ENCODE assay signal across 8 cellular contexts in the genomic region with DNA sequence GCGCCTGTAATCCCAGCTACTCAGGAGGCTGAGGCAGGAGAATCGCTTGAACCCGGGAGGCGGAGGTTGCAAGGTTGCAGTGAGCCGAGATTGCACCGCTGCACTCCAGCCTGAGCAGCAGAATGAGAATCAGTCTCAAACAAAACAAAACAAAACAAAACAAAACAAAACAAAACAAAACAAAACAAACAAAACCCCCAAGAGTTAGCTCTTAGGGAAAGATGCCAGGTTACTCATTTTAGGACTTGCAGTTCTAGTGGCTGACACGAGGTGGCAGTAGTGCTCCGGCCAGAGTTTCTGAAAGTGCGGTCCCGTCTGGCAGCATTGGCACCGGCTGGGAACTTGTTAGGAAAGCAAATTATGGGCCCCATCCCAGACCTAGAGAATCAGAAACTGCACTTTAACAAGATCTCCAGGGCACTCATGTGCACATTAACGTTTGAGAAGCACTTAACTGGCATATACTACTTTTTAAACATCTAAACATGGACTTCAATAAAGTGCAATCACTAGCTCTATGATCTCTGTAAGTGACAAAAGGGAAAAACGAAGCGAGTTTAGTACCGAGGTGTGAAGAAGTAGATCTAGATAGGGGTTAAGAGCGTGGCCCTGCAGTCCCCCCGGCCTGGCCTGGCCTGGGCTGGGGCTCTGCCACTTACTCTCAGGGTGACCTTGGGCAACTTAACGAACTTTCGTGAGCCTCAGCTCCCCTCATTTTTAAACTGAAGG. TPM values are rescaled to one million over a fixed set of nuclear protein-coding genes. Genes with fewer than 3 reads are reported as not detected.
A peak's percentile ranks its signal among the peaks of the same experiment; 100 is the strongest.
DNase-seq lines count a peak whose midpoint lies in the region; ATAC-seq and TF ChIP-seq lines count a peak whose summit lies in the region.

No MANE protein-coding gene starts in this region.

- no peak overlapping the region for H3K4me3 ChIP-seq in lower lobe of right lung

- H3K27me3 ChIP-seq in lower lobe of right lung (ENCODE audit: low read depth): peaks cover 6% of the 10 kb centered on the region

- no peaks in the 10 kb centered on the region for H3K36me3 ChIP-seq in lower lobe of right lung

- no peak overlapping the region for H3K4me3 Mint-ChIP-seq in activated CD4-positive, alpha-beta T cell treated with anti-CD3 and anti-CD28 coated beads, Interleukin-2, amount 10 ng/mL, durations not matched to agents 7 days and 5 days

- TF ChIP-seq CTCF in lower lobe of right lung (IDR thresholded peaks at IDR 0.05): peak; percentile 97

- H3K27ac Mint-ChIP-seq in activated CD4-positive, alpha-beta T cell treated with anti-CD3 and anti-CD28 coated beads, Interleukin-2, amount 10 ng/mL, durations not matched to agents 7 days and 5 days: peak overlapping the region; percentile 1

- no peaks in the 10 kb centered on the region for H3K9me3 ChIP-seq in lower lobe of right lung

- no peaks in the 10 kb centered on the region for H3K27me3 Mint-ChIP-seq in activated CD4-positive, alpha-beta T cell treated with anti-CD3 and anti-CD28 coated beads, Interleukin-2, amount 10 ng/mL, durations not matched to agents 7 days and 5 days

- DNase-seq in activated CD4-positive, CD25-positive, alpha-beta regulatory T cell (lab: John Stamatoyannopoulos, UW): peak; percentile 36 to 75 (median 65)
- DNase-seq in NCI-H2196 treated with DMSO at 0.1 percent for 48 hours (lab: John Stamatoyannopoulos, UW; ENCODE audit: unreplicated experiment): peak; percentile 16
- DNase-seq in activated CD4-positive, alpha-beta T cell treated with anti-CD3 and anti-CD28 coated beads, Interleukin-2, amount 10 ng/mL, durations not matched to agents 7 days and 5 days: peak; percentile 79
- peak; percentile 62 for DNase-seq in dedifferentiated amniotic fluid mesenchymal stem cell (ENCODE audit: extremely low spot score)
- peak; percentile 85 for DNase-seq in lower lobe of right lung
- DNase-seq in stimulated activated CD4-positive, alpha-beta T cell treated with anti-CD3 and anti-CD28 coated beads, TNF-alpha, amount 100 ng/mL, for 48 hours (ENCODE audit: low read depth in 3 of 3): peak; percentile 45 to 67 (median 63)

- POLR2A ChIA-PET in activated CD4-positive, alpha-beta T cell treated with anti-CD3 and anti-CD28 coated beads, Interleukin-2, amount 10 ng/mL, durations not matched to agents 7 days and 5 days (lab: Charles Lee): interaction anchor here (0.7 to 0.9 kb wide), 3 partner anchors 14 to 76 kb away, joined by 4 to 6 read pairs (median 4); no protein-coding TSS in a partner anchor

- peak overlapping the region; percentile 56 for H3K27ac ChIP-seq in lower lobe of right lung

- intact Hi-C loops in lower lobe of right lung (cut with DNase I): loop anchor here (5.0 kb wide), 1 partner anchor 82 kb away; no protein-coding TSS in a partner anchor

- CTCF ChIA-PET in activated CD4-positive, alpha-beta T cell treated with anti-CD3 and anti-CD28 coated beads, Interleukin-2, amount 10 ng/mL, durations not matched to agents 7 days and 5 days (lab: Charles Lee): interaction anchor here (0.6 to 7.6 kb wide), 52 partner anchors 10 to 534 kb away, joined by 3 to 91 read pairs (median 5); a partner anchor contains a TSS

- peaks cover 15% of the 10 kb centered on the region for H3K4me1 ChIP-seq in lower lobe of right lung

- H3K4me1 Mint-ChIP-seq in activated CD4-positive, alpha-beta T cell treated with anti-CD3 and anti-CD28 coated beads, Interleukin-2, amount 10 ng/mL, durations not matched to agents 7 days and 5 days: peaks cover 51% of the 10 kb centered on the region

- H3K9me3 Mint-ChIP-seq in activated CD4-positive, alpha-beta T cell treated with anti-CD3 and anti-CD28 coated beads, Interleukin-2, amount 10 ng/mL, durations not matched to agents 7 days and 5 days: no peaks in the 10 kb centered on the region

- peaks cover 4% of the 10 kb centered on the region for H3K36me3 Mint-ChIP-seq in activated CD4-positive, alpha-beta T cell treated with anti-CD3 and anti-CD28 coated beads, Interleukin-2, amount 10 ng/mL, durations not matched to agents 7 days and 5 days (ENCODE audit: low read depth)

- ATAC-seq in activated CD4-positive, CD25-positive, alpha-beta regulatory T cell treated with anti-CD3 and anti-CD28 coated beads, Interleukin-2, amount 50 U/mL, for 24 hours: no peak
- ATAC-seq in lower lobe of right lung (peak; percentile 88 to 91), GM18870 (IDR thresholded peaks at IDR 0.05; ENCODE audit: unreplicated experiment) (no peak)

RNA-seq across cellular contexts. Expression of a gene that starts 41.9 kb away (rescaled TPM):
- 100 to 1,000 TPM; 167 to 190 TPM for total RNA-seq in activated CD4-positive, alpha-beta T cell treated with anti-CD3 and anti-CD28 coated beads, Interleukin-2, amount 10 ng/mL, durations not matched to agents 7 days and 5 days
- total RNA-seq in lower lobe of right lung: 67.0 TPM

Comparison
In these comparisons a context has a peak if more than half of its experiments do, and no peak if none do; other contexts are left out.
1. DNase-seq: peak in every context shown above with its lines; median percentile 85 in lower lobe of right lung; 79 in activated CD4-positive, alpha-beta T cell treated with anti-CD3 and anti-CD28 coated beads, Interleukin-2, amount 10 ng/mL, durations not matched to agents 7 days and 5 days; 65 in activated CD4-positive, CD25-positive, alpha-beta regulatory T cell; 63 in stimulated activated CD4-positive, alpha-beta T cell treated with anti-CD3 and anti-CD28 coated beads, TNF-alpha, amount 100 ng/mL, for 48 hours; 62 in dedifferentiated amniotic fluid mesenchymal stem cell; 16 in NCI-H2196 treated with DMSO at 0.1 percent for 48 hours.
2. ATAC-seq: peak in lower lobe of right lung (2 of 2); none in activated CD4-positive, CD25-positive, alpha-beta regulatory T cell treated with anti-CD3 and anti-CD28 coated beads, Interleukin-2, amount 50 U/mL, for 24 hours (0 of 2) and GM18870 (single experiment).